In genomic region chr13:29509999-29510586, GRCh38 we compare ENCODE assay signal across 20 cellular contexts.
DNase-seq lines count a peak whose midpoint lies in the region; ATAC-seq, FAIRE-seq and TF ChIP-seq lines count a peak whose summit lies in the region.
"Had no signal": no experiment of that assay in that cellular context is flagged by ENCODE, and none has a peak within 500 bp of the region (broad histone marks: within the 10 kb centered on the region; RNA-seq: fewer than 3 reads in every experiment).

No MANE protein-coding gene starts in this region.

- FAIRE-seq in astrocyte (lab: Jason Lieb, UNC): no peak
- FAIRE-seq: pancreas, urothelium cell line had no signal

- H3K9me2 ChIP-seq in GM23338 (ENCODE audit: insufficient read depth): no peaks in the 10 kb centered on the region

- H3K36me3 ChIP-seq in GM23338 (ENCODE audit: insufficient read depth): no peaks in the 10 kb centered on the region
- peaks cover 13% of the 10 kb centered on the region for H3K36me3 ChIP-seq in astrocyte (ENCODE audit: insufficient read depth, low read length)

- no peaks in the 10 kb centered on the region for H3K9me3 Mint-ChIP-seq in GM23338
- no peaks in the 10 kb centered on the region for H3K9me3 Mint-ChIP-seq in astrocyte (ENCODE audit: unreplicated experiment)
- H3K9me3 Mint-ChIP-seq in activated CD4-positive, alpha-beta memory T cell treated with anti-CD3 and anti-CD28 coated beads, Interleukin-2, amount 10 ng/mL, durations not matched to agents 7 days and 5 days: no peaks in the 10 kb centered on the region

- H4K20me1 ChIP-seq in GM23338 (replicated peaks; ENCODE audit: insufficient read depth) (peaks cover 18% of the 10 kb centered on the region; the same call in 1 of the 2 replicates), astrocyte (ENCODE audit: insufficient read depth, low read length) (peaks cover 15% of the 10 kb centered on the region)

- H3K79me2 ChIP-seq in GM23338 (replicated peaks; ENCODE audit: insufficient read depth) (no peaks in the 10 kb centered on the region), astrocyte (ENCODE audit: insufficient read depth, low read length) (no peaks in the 10 kb centered on the region)

- DNase-seq in AG08396 (ENCODE audit: low spot score): peak; percentile 29
- no peak for DNase-seq in GM23338 (ENCODE audit: low spot score)
- DNase-seq in astrocyte (ENCODE audit: low read depth): peak; percentile 61
- DNase-seq in medulla oblongata (ENCODE audit: extremely low spot score): peak; percentile 77
- DNase-seq in activated CD4-positive, alpha-beta memory T cell treated with anti-CD3 and anti-CD28 coated beads, Interleukin-2, amount 10 ng/mL, durations not matched to agents 7 days and 5 days: no peak
- no peak for DNase-seq in cerebellum (ENCODE audit: low spot score)
- DNase-seq: activated CD4-positive, alpha-beta T cell treated with anti-CD3 and anti-CD28 coated beads for 48 hours; activated naive CD4-positive, alpha-beta T cell treated with Interleukin-2 at 50 U/mL for 16 hours; activated T-cell treated with anti-CD3 and anti-CD28 coated beads for 4 hours; dorsolateral prefrontal cortex; erythroblast; MG63; NCI-H146; NCI-H2227 treated with DMSO at 0.1 percent for 48 hours; pancreas; stimulated activated CD4-positive, alpha-beta T cell treated with anti-CD3 and anti-CD28 coated beads, Interleukin-2, amount 100 ng/mL, for 24 hours had no signal

- POLR2A ChIA-PET in activated CD4-positive, alpha-beta memory T cell treated with anti-CD3 and anti-CD28 coated beads, Interleukin-2, amount 10 ng/mL, durations not matched to agents 7 days and 5 days (lab: Charles Lee): no interaction called here

- peaks cover 44% of the 10 kb centered on the region for H3K27me3 Mint-ChIP-seq in GM23338 (ENCODE audit: insufficient read depth, low read depth, poor library complexity)
- H3K27me3 Mint-ChIP-seq in astrocyte (ENCODE audit: low read depth, unreplicated experiment): no peaks in the 10 kb centered on the region
- H3K27me3 Mint-ChIP-seq in activated CD4-positive, alpha-beta memory T cell treated with anti-CD3 and anti-CD28 coated beads, Interleukin-2, amount 10 ng/mL, durations not matched to agents 7 days and 5 days: no peaks in the 10 kb centered on the region

- H2AFZ ChIP-seq in GM23338 (no peak overlapping the region), astrocyte (ENCODE audit: low read depth, low read length) (no peak overlapping the region)

- H3F3A ChIP-seq in GM23338 (replicated peaks; ENCODE audit: low read depth): no peaks in the 10 kb centered on the region; the same call in 1 of the 2 replicates

- H3K27me3 ChIP-seq in GM23338 (ENCODE audit: insufficient read depth) (no peaks in the 10 kb centered on the region), astrocyte (ENCODE audit: insufficient read depth, low read length) (no peaks in the 10 kb centered on the region)
- H3K27me3 ChIP-seq: MG63, pancreas had no signal

- H3K4me1 Mint-ChIP-seq in GM23338 (peaks cover 2% of the 10 kb centered on the region; the same call in 2 of the 3 replicates), astrocyte (ENCODE audit: low read depth, unreplicated experiment) (peaks cover 23% of the 10 kb centered on the region)
- H3K4me1 Mint-ChIP-seq in activated CD4-positive, alpha-beta memory T cell treated with anti-CD3 and anti-CD28 coated beads, Interleukin-2, amount 10 ng/mL, durations not matched to agents 7 days and 5 days: peaks cover 8% of the 10 kb centered on the region

- H3K4me2 ChIP-seq in GM23338 (no peak overlapping the region), astrocyte (ENCODE audit: low read length) (peak overlapping the region; percentile 40)

- ATAC-seq in GM23338: no peak
- ATAC-seq in GM18858 (IDR thresholded peaks at IDR 0.05; ENCODE audit: unreplicated experiment): no peak
- no peak for ATAC-seq in HG03097 (IDR thresholded peaks at IDR 0.05; ENCODE audit: low FRiP score, unreplicated experiment)
- ATAC-seq: pancreas, SK-N-SH treated with all-trans-retinoic acid at 6 μM for 48 hours had no signal

- TF ChIP-seq CTCF in GM23338 (conservative IDR thresholded peaks at IDR 0.05; ENCODE audit: low read depth in 2 of 2) (no peak), astrocyte (IDR thresholded peaks at IDR 0.05; ENCODE audit: insufficient read depth, low read depth, low read length) (no peak)

- CTCF ChIA-PET in activated CD4-positive, alpha-beta memory T cell treated with anti-CD3 and anti-CD28 coated beads, Interleukin-2, amount 10 ng/mL, durations not matched to agents 7 days and 5 days (lab: Charles Lee): interaction anchor here (0.9 to 3.7 kb wide), 5 partner anchors 197 to 605 kb away, joined by 3 to 57 read pairs (median 4); no protein-coding TSS in a partner anchor

- H3K27ac Mint-ChIP-seq in GM23338 (0 out of 2 replicates have a peak overlapping the region, but pooled peaks have one; percentile 20), astrocyte (ENCODE audit: unreplicated experiment) (peak overlapping the region; percentile 35)
- no peak overlapping the region for H3K27ac Mint-ChIP-seq in activated CD4-positive, alpha-beta memory T cell treated with anti-CD3 and anti-CD28 coated beads, Interleukin-2, amount 10 ng/mL, durations not matched to agents 7 days and 5 days

- H3K4me3 ChIP-seq in GM23338: no peak overlapping the region
- no peak overlapping the region for H3K4me3 ChIP-seq in astrocyte (ENCODE audit: insufficient read depth, low read depth, low read length)
- H3K4me3 ChIP-seq: MG63, pancreas had no signal

- H3K4me1 ChIP-seq in GM23338 (ENCODE audit: insufficient read depth): no peaks in the 10 kb centered on the region
- H3K4me1 ChIP-seq in astrocyte (ENCODE audit: insufficient read depth, low read length): peaks cover 43% of the 10 kb centered on the region
- H3K4me1 ChIP-seq: pancreas had no signal

- H3K36me3 Mint-ChIP-seq in GM23338 (ENCODE audit: low read depth) (peaks cover 42% of the 10 kb centered on the region), astrocyte (ENCODE audit: low read depth, unreplicated experiment) (peaks cover 24% of the 10 kb centered on the region)
- peaks cover 21% of the 10 kb centered on the region for H3K36me3 Mint-ChIP-seq in activated CD4-positive, alpha-beta memory T cell treated with anti-CD3 and anti-CD28 coated beads, Interleukin-2, amount 10 ng/mL, durations not matched to agents 7 days and 5 days (ENCODE audit: low read depth)

- H3K9me3 ChIP-seq in astrocyte (ENCODE audit: insufficient read depth, low read depth, low read length): no peaks in the 10 kb centered on the region
- H3K9me3 ChIP-seq: MG63, pancreas had no signal

- peak overlapping the region; percentile 7 for H3K9ac ChIP-seq in astrocyte (ENCODE audit: low read length)

- H3K27ac ChIP-seq in GM23338 (ENCODE audit: low read depth): no peak overlapping the region
- peak overlapping the region; percentile 36 for H3K27ac ChIP-seq in astrocyte (ENCODE audit: low read depth, low read length)
- H3K27ac ChIP-seq: pancreas had no signal

- H3K4me3 Mint-ChIP-seq in GM23338 (no peak overlapping the region), astrocyte (ENCODE audit: unreplicated experiment) (no peak overlapping the region)
- no peak overlapping the region for H3K4me3 Mint-ChIP-seq in activated CD4-positive, alpha-beta memory T cell treated with anti-CD3 and anti-CD28 coated beads, Interleukin-2, amount 10 ng/mL, durations not matched to agents 7 days and 5 days

TF ChIP-seq in GM23338, 12 proteins besides CTCF, POLR2A, EP300 and RAD21 (continues in another document):
- TF ChIP-seq EZH2 (IDR thresholded peaks at IDR 0.05; ENCODE audit: low read depth, unreplicated experiment) (no peak), JUNB (IDR thresholded peaks at IDR 0.05; ENCODE audit: unreplicated experiment) (no peak), ZNF331 (CRISPR knock-in tag; IDR thresholded peaks at IDR 0.05; ENCODE audit: low read depth) (no peak), ZNF114 (CRISPR knock-in tag; IDR thresholded peaks at IDR 0.05) (no peak), STAT1 (IDR thresholded peaks at IDR 0.05; ENCODE audit: unreplicated experiment) (no peak)

Comparison
In these comparisons a context has a peak if more than half of its experiments do, and no peak if none do; other contexts are left out.
1. DNase-seq: peak in AG08396 (single experiment), astrocyte (single experiment) and medulla oblongata (single experiment); none in GM23338 (single experiment), activated CD4-positive, alpha-beta memory T cell treated with anti-CD3 and anti-CD28 coated beads, Interleukin-2, amount 10 ng/mL, durations not matched to agents 7 days and 5 days (single experiment) and cerebellum (single experiment).